Comparison of ENCODE assay signal across 13 cellular contexts in genomic region chr16:54027126-54027922, GRCh38.
DNase-seq lines count a peak whose midpoint lies in the region; ATAC-seq and TF ChIP-seq lines count a peak whose summit lies in the region.
"Had no signal": no experiment of that assay in that cellular context is flagged by ENCODE, and none has a peak within 500 bp of the region (broad histone marks: within the 10 kb centered on the region; RNA-seq: fewer than 3 reads in every experiment).

No MANE protein-coding gene starts in this region.

- TF ChIP-seq POLR2A in transverse colon (IDR thresholded peaks at IDR 0.05), result no peak

- H3K36me3 ChIP-seq in heart right ventricle (peaks cover 0 to 6% (median 0%) of the 10 kb centered on the region in 9 donors), transverse colon (peaks cover 0 to 2% (median 0%) of the 10 kb centered on the region in 4 donors)

- no peak overlapping the region for H3K27ac ChIP-seq in heart right ventricle
- no peak overlapping the region for H3K27ac ChIP-seq in transverse colon
- H3K27ac ChIP-seq: left lung had no signal

- in situ Hi-C loops in transverse colon (cut with MboI; ENCODE audit: low pct_ligation_motif_present in 1 of 4, low pct_unique_long_range_greater_than_20kb in 1 of 4, low sequenced_read_pairs in 3 of 4), result no loop called here

- TF ChIP-seq EP300 in transverse colon (IDR thresholded peaks at IDR 0.05; ENCODE audit: low read depth), result no peak

- intact Hi-C loops in heart right ventricle (cut with DNase I) (no loop called here), transverse colon (cut with DNase I; ENCODE audit: low total_unique reads) (no loop called here)

- ATAC-seq in heart right ventricle, result no peak
- ATAC-seq: effector memory CD8-positive, alpha-beta T cell; left lung had no signal

- H3K9me3 ChIP-seq in heart right ventricle (peaks cover 0 to 21% (median 8%) of the 10 kb centered on the region in 11 donors), transverse colon (peaks cover 8 to 9% of the 10 kb centered on the region in 2 donors)

- no peaks in the 10 kb centered on the region for H3K4me1 ChIP-seq in heart right ventricle
- H3K4me1 ChIP-seq in transverse colon, result no peaks in the 10 kb centered on the region
- H3K4me1 ChIP-seq: left lung had no signal

- TF ChIP-seq CTCF in epithelial cell of esophagus (IDR thresholded peaks at IDR 0.05; ENCODE audit: insufficient read depth, low read depth, low read length, missing control alignments), result no peak
- no peak for TF ChIP-seq CTCF in heart right ventricle (IDR thresholded peaks at IDR 0.05)
- no peak for TF ChIP-seq CTCF in transverse colon (IDR thresholded peaks at IDR 0.05)

- WGBS in heart right ventricle, 2 donors, result 81 to 87% methylated on average over 4 of the region's 4 CpGs
- WGBS in transverse colon (ENCODE audit: low coverage in 1 of 2), 2 donors, result 89 to 94% methylated on average over 3 to 4 of the region's 4 CpGs

- H3K27me3 ChIP-seq in heart right ventricle, result no peaks in the 10 kb centered on the region
- H3K27me3 ChIP-seq in transverse colon, result no peaks in the 10 kb centered on the region
- H3K27me3 ChIP-seq: left lung had no signal

- H3K4me3 ChIP-seq in epithelial cell of esophagus (ENCODE audit: low read length) (no peak overlapping the region), heart right ventricle (no peak overlapping the region), transverse colon (no peak overlapping the region)
- H3K4me3 ChIP-seq: left lung had no signal

- DNase-seq in GM03348 (ENCODE audit: low spot score) (peak; percentile 59), RKO (ENCODE audit: low spot score) (peak; percentile 27), epithelial cell of esophagus (ENCODE audit: low read depth) (peak; percentile 53), renal cortical epithelial cell (ENCODE audit: low read depth) (peak; percentile 20), COLO668 (lab: John Stamatoyannopoulos, UW; ENCODE audit: unreplicated experiment) (no peak), heart right ventricle (no peak), transverse colon (no peak)
- no peak for DNase-seq in activated T-cell treated with anti-CD3 and anti-CD28 coated beads, Interleukin-2, amount 50 U/mL, for 1 hour
- DNase-seq: activated CD4-positive, alpha-beta T cell treated with anti-CD3 and anti-CD28 coated beads, Interleukin-2, amount 10 ng/mL, durations not matched to agents 7 days and 5 days; effector memory CD8-positive, alpha-beta T cell; left lung; NCI-H1105; NCI-H345 had no signal

Comparison
In these comparisons a context has a peak if more than half of its experiments do, and no peak if none do; other contexts are left out.
1. DNase-seq: peak in GM03348 (single experiment), RKO (single experiment), epithelial cell of esophagus (single experiment) and renal cortical epithelial cell (single experiment); none in COLO668 (single experiment), activated T-cell treated with anti-CD3 and anti-CD28 coated beads, Interleukin-2, amount 50 U/mL, for 1 hour (single experiment), heart right ventricle (0 of 2) and transverse colon (single experiment).